ENCODE assay signal across 1 cellular context in the genomic region with DNA sequence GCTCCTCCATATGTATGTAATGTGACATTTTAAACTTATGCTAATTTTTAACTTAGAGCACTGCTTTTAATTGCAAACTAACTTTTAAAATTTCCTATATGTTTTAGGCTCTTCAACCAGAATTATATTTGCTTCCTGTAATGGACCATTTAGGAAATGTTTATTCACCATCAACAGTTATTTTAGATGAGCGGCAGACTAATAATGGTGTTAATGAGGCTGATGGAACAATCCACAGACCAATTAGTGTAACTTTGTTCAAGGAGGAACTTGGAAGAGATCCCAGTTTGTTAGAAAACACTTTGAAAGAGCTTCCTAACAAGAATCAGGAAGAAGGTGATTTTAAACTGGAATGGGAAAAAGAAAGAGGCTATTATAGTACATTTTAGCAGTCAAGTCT.
TF ChIP-seq lines count a peak whose summit lies in the region.

No MANE protein-coding gene starts in this region.

TF ChIP-seq in HEK293, 187 proteins besides CTCF, POLR2A, EP300 and RAD21 (continued from another document):
- TF ChIP-seq, protein P1, sequence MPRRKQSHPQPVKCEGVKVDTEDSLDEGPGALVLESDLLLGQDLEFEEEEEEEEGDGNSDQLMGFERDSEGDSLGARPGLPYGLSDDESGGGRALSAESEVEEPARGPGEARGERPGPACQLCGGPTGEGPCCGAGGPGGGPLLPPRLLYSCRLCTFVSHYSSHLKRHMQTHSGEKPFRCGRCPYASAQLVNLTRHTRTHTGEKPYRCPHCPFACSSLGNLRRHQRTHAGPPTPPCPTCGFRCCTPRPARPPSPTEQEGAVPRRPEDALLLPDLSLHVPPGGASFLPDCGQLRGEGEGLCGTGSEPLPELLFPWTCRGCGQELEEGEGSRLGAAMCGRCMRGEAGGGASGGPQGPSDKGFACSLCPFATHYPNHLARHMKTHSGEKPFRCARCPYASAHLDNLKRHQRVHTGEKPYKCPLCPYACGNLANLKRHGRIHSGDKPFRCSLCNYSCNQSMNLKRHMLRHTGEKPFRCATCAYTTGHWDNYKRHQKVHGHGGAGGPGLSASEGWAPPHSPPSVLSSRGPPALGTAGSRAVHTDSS (tag by site-specific recombination; IDR thresholded peaks at IDR 0.05): no peak
- TF ChIP-seq YY2 (tag by site-specific recombination; IDR thresholded peaks at IDR 0.05): no peak
- TF ChIP-seq ZNF704 (tag by site-specific recombination; IDR thresholded peaks at IDR 0.05): no peak
- TF ChIP-seq, protein P2, sequence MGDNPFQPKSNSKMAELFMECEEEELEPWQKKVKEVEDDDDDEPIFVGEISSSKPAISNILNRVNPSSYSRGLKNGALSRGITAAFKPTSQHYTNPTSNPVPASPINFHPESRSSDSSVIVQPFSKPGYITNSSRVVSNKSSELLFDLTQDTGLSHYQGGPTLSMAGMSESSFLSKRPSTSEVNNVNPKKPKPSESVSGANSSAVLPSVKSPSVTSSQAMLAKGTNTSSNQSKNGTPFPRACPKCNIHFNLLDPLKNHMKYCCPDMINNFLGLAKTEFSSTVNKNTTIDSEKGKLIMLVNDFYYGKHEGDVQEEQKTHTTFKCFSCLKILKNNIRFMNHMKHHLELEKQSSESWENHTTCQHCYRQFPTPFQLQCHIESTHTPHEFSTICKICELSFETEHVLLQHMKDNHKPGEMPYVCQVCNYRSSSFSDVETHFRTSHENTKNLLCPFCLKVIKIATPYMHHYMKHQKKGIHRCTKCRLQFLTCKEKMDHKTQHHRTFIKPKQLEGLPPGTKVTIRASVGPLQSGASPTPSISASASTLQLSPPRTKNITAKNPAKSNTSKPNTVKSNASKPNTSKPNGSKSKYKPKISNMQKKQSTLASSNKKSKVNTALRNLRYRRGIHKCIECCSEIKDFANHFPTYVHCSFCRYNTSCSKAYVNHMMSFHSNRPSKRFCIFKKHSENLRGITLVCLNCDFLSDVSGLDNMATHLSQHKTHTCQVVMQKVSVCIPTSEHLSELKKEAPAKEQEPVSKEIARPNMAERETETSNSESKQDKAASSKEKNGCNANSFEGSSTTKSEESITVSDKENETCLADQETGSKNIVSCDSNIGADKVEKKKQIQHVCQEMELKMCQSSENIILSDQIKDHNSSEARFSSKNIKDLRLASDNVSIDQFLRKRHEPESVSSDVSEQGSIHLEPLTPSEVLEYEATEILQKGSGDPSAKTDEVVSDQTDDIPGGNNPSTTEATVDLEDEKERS (tag by site-specific recombination; IDR thresholded peaks at IDR 0.05): no peak
- TF ChIP-seq ZNF510 (tag by site-specific recombination; IDR thresholded peaks at IDR 0.05; ENCODE audit: insufficient replicate concordance): no peak
- no peak for TF ChIP-seq ZNF155 (tag by site-specific recombination; IDR thresholded peaks at IDR 0.05)
- TF ChIP-seq ZNF350 (tag by site-specific recombination; IDR thresholded peaks at IDR 0.05): no peak
